16 cellular contexts compared by ENCODE assay signal in genomic region chr2:178819147-178819875, GRCh38. TPM values are rescaled to one million over a fixed set of nuclear protein-coding genes. Genes with fewer than 3 reads are reported as not detected.
DNase-seq lines count a peak whose midpoint lies in the region; ATAC-seq, FAIRE-seq and TF ChIP-seq lines count a peak whose summit lies in the region.
"Had no signal": no experiment of that assay in that cellular context is flagged by ENCODE, and none has a peak within 500 bp of the region (broad histone marks: within the 10 kb centered on the region; RNA-seq: fewer than 3 reads in every experiment).

No MANE protein-coding gene starts in this region.

- no peak overlapping the region for H3K4ac ChIP-seq in mesenchymal stem cell (ENCODE audit: low read depth in 1 of 2, low read length in 2 of 2)

- TF ChIP-seq CTCF in stomach (IDR thresholded peaks at IDR 0.05): no peak

- DNase-seq in GM12891 (ENCODE audit: insufficient read length, low spot score) (no peak), GM23248 (peak; percentile 16), SJCRH30 (no peak), mesenchymal stem cell (no peak), stomach (no peak), anterior cingulate cortex (lab: John Stamatoyannopoulos, UW) (no peak)
- DNase-seq: activated CD4-positive, alpha-beta T cell treated with anti-CD3 and anti-CD28 coated beads, Interleukin-2, amount 10 ng/mL, durations not matched to agents 24 days and 14 days; BE2C; mammary epithelial cell; substantia nigra; T-helper 1 cell had no signal

- H3K79me1 ChIP-seq in mesenchymal stem cell (replicated peaks; ENCODE audit: low read length, poor library complexity, severe bottlenecking): no peaks in the 10 kb centered on the region

- TF ChIP-seq EP300 in stomach (IDR thresholded peaks at IDR 0.05): no peak

- no peak overlapping the region for H2BK12ac ChIP-seq in mesenchymal stem cell (ENCODE audit: low read length in 2 of 2)

- H3K9me3 ChIP-seq in GM23248 (ENCODE audit: low read depth): no peaks in the 10 kb centered on the region
- H3K9me3 ChIP-seq in SJCRH30 (replicated peaks): no peaks in the 10 kb centered on the region
- no peaks in the 10 kb centered on the region for H3K9me3 ChIP-seq in mesenchymal stem cell (ENCODE audit: control insufficient read depth, low read length)
- no peaks in the 10 kb centered on the region for H3K9me3 ChIP-seq in stomach
- H3K9me3 ChIP-seq: ascending aorta, BE2C had no signal

- FAIRE-seq in GM12891 (lab: Jason Lieb, UNC): peak; percentile 13
- FAIRE-seq: G401.6 had no signal

- no peak overlapping the region for H3K27ac ChIP-seq in GM23248
- H3K27ac ChIP-seq in SJCRH30: peak overlapping the region; percentile 4; the same call in 1 of the 2 replicates
- no peak overlapping the region for H3K27ac ChIP-seq in mesenchymal stem cell (ENCODE audit: low read length, poor library complexity, severe bottlenecking)
- H3K27ac ChIP-seq in stomach: no peak overlapping the region
- H3K27ac ChIP-seq: skin epidermis had no signal

- WGBS in GM23248 (ENCODE audit: low coverage in 1 of 2, low lambda C conversion rate in 2 of 2, missing lambda C conversion rate in 2 of 2), 2 experiments: 82 to 91% methylated on average over 1 of the region's 1 CpG
- WGBS in mesenchymal stem cell: no CpG with 5 or more reads among the region's 1 CpG
- WGBS in stomach, 5 donors: 84 to 98% (median 94%) methylated on average over 1 of the region's 1 CpG

- no peak overlapping the region for H2BK5ac ChIP-seq in mesenchymal stem cell (ENCODE audit: low read depth, low read length, poor library complexity, severe bottlenecking)

- H3K4me2 ChIP-seq in GM23248 (ENCODE audit: unreplicated experiment): peak overlapping the region; percentile 5
- H3K4me2 ChIP-seq in mesenchymal stem cell (ENCODE audit: low read length, poor library complexity, severe bottlenecking): no peak overlapping the region

- in situ Hi-C loops in GM23248 (cut with MboI): no loop called here

- H3K9ac ChIP-seq in GM23248 (no peak overlapping the region), mesenchymal stem cell (ENCODE audit: low read length) (peak overlapping the region; percentile 18)

- H3K36me3 ChIP-seq in GM23248 (ENCODE audit: low read depth) (no peaks in the 10 kb centered on the region), SJCRH30 (no peaks in the 10 kb centered on the region), mesenchymal stem cell (ENCODE audit: control insufficient read depth in 1 of 2, insufficient read depth in 2 of 2, low read depth in 1 of 2, low read length in 2 of 2) (no peaks in the 10 kb centered on the region), stomach (no peaks in the 10 kb centered on the region)
- H3K36me3 ChIP-seq: ascending aorta, BE2C had no signal

- intact Hi-C loops in stomach (cut with DNase I; ENCODE audit: low total_unique reads): no loop called here

- H3K27me3 ChIP-seq in GM23248 (replicated peaks; ENCODE audit: insufficient read depth) (no peaks in the 10 kb centered on the region), SJCRH30 (no peaks in the 10 kb centered on the region), mesenchymal stem cell (ENCODE audit: control insufficient read depth in 1 of 2, insufficient read depth in 1 of 2, low read length in 2 of 2) (no peaks in the 10 kb centered on the region), stomach (no peaks in the 10 kb centered on the region)
- H3K27me3 ChIP-seq: ascending aorta, BE2C had no signal

- no peak overlapping the region for H2BK120ac ChIP-seq in mesenchymal stem cell (ENCODE audit: low read depth, low read length)

- H3K4me3 ChIP-seq in GM23248 (no peak overlapping the region), SJCRH30 (no peak overlapping the region), mesenchymal stem cell (ENCODE audit: insufficient read depth in 1 of 2, low read depth in 1 of 2, low read length in 2 of 2) (no peak overlapping the region), stomach (no peak overlapping the region)
- H3K4me3 ChIP-seq: skin epidermis had no signal

- H3K79me2 ChIP-seq in GM23248 (ENCODE audit: insufficient read depth): no peaks in the 10 kb centered on the region

- no peak overlapping the region for H3K14ac ChIP-seq in mesenchymal stem cell (ENCODE audit: low read length in 2 of 2)

- H3F3A ChIP-seq in GM23248 (ENCODE audit: insufficient read depth): peaks cover 4% of the 10 kb centered on the region; the same call in 1 of the 2 replicates

- no peak overlapping the region for H2AK5ac ChIP-seq in mesenchymal stem cell (ENCODE audit: low read length, severe bottlenecking)

- TF ChIP-seq POLR2A in GM12891 (IDR thresholded peaks at IDR 0.05; ENCODE audit: low read depth, low read length) (no peak), stomach (IDR thresholded peaks at IDR 0.05) (no peak)

- no peak overlapping the region for H4K8ac ChIP-seq in mesenchymal stem cell (ENCODE audit: low read length)

- no peak overlapping the region for H4K91ac ChIP-seq in mesenchymal stem cell (ENCODE audit: low read length)

- H4K20me1 ChIP-seq in GM23248 (ENCODE audit: insufficient read depth): no peaks in the 10 kb centered on the region

- ATAC-seq in HG03439 (IDR thresholded peaks at IDR 0.05; ENCODE audit: unreplicated experiment) (no peak), HG03571 (IDR thresholded peaks at IDR 0.05; ENCODE audit: unreplicated experiment) (no peak)

- peaks cover 17% of the 10 kb centered on the region for H3K4me1 ChIP-seq in GM23248 (ENCODE audit: insufficient read depth)
- peaks cover 41% of the 10 kb centered on the region for H3K4me1 ChIP-seq in SJCRH30
- H3K4me1 ChIP-seq in mesenchymal stem cell (ENCODE audit: control insufficient read depth, insufficient read depth, low read depth, low read length): no peaks in the 10 kb centered on the region
- H3K4me1 ChIP-seq in stomach: peaks cover 0 to 5% (median 0%) of the 10 kb centered on the region in 4 donors
- H3K4me1 ChIP-seq: BE2C had no signal

- H3K18ac ChIP-seq in mesenchymal stem cell (ENCODE audit: low read depth in 1 of 2, low read length in 2 of 2): no peak overlapping the region

- H2BK15ac ChIP-seq in mesenchymal stem cell (ENCODE audit: low read depth, poor library complexity, severe bottlenecking): no peak overlapping the region

- no peak overlapping the region for H3K23ac ChIP-seq in mesenchymal stem cell (ENCODE audit: low read length in 2 of 2)

- peak overlapping the region; percentile 78; the same call in 1 of the 2 replicates for H2AFZ ChIP-seq in GM23248
- no peak overlapping the region for H2AFZ ChIP-seq in mesenchymal stem cell (ENCODE audit: low read depth, low read length)

- H3K9me2 ChIP-seq in GM23248 (ENCODE audit: insufficient read depth): no peaks in the 10 kb centered on the region

TF ChIP-seq in GM12891, 5 proteins besides CTCF, POLR2A, EP300 and RAD21:
- TF ChIP-seq SPI1 (IDR thresholded peaks at IDR 0.05; ENCODE audit: low read depth, low read length) (no peak), PAX5 (IDR thresholded peaks at IDR 0.05; ENCODE audit: insufficient read depth, low read length, severe bottlenecking) (no peak), POLR2AphosphoS5 (IDR thresholded peaks at IDR 0.05; ENCODE audit: low read depth, low read length) (no peak), POU2F2 (IDR thresholded peaks at IDR 0.05; ENCODE audit: low read depth, low read length) (no peak), TAF1 (IDR thresholded peaks at IDR 0.05; ENCODE audit: low read depth, low read length) (no peak)

RNA-seq across cellular contexts. Expression of gene TTN, which starts 12.1 kb away (rescaled TPM):
- 1.0 TPM for polyA plus RNA-seq in GM12891 (2012; ENCODE audit: low read depth, missing spikeins)
- total RNA-seq in GM23248 (2014; rRNA removed; shearing (Covaris generic)): not detected in 2 replicates
- polyA plus RNA-seq in GM23248 (2016; fragmentation: Nextera tagmentation; extraction: Ambion mirVana): 0.13 and 0.39 TPM in 2 replicates
- total RNA-seq in SJCRH30 (2014; rRNA removed; shearing (Covaris generic)): 26.2 and 35.0 TPM in 2 replicates
- polyA plus RNA-seq in mesenchymal stem cell (2013, experiment 1 of 2): 0.03 TPM
- 0.01 TPM for polyA plus RNA-seq in mesenchymal stem cell (2013, experiment 2 of 2)
- 10 to 100 TPM in 1 of 5 donors, 1 to 10 TPM in 4; 1.8 to 12.8 (median 3.9) TPM for total RNA-seq in stomach
- under 1 TPM; 0.03 to 0.37 (median 0.31) TPM for polyA plus RNA-seq in stomach
